ENCODE assay signal across 1 cellular context in the genomic region with DNA sequence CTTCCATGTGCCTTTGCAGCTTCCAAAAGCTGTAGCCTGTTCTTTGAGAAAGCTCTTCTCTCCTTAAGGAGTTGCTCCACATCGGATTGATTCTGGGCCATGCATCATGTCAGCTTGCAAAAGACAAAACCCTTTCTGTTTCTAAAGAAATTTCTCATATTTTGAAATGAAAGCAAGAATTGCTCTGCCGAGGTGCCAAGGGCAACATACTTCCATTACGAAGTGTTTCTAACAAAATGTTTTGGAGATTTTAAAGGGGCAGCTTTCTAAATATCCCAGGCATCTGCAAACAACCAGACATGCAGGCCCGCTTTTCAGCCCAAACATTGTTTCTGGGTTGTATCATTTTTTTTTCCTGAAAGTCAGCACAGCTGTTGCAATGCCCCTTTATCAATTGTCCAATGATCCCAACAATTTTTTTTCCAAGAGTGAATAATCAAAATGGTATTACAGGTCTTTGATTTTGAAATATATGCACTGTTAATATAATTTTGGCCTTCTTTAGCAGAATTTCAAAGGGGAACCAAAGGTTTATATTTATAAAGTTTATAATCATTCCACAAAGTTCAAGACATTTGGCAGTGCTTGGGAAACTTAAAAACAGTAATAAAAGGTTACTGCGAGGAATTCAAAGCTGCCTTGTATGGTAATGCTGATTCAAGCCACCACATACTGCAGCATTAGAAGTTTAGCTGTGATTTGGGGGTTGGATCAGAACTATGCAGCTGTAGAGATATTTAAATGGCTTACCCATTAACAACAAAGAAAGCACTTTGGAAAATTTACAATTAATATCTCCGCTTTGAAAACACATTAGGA.
TF ChIP-seq lines count a peak whose summit lies in the region.

No MANE protein-coding gene starts in this region.

TF ChIP-seq in WTC11, 78 proteins besides CTCF, POLR2A, EP300 and RAD21 (continued from another document):
- TF ChIP-seq, protein P1, sequence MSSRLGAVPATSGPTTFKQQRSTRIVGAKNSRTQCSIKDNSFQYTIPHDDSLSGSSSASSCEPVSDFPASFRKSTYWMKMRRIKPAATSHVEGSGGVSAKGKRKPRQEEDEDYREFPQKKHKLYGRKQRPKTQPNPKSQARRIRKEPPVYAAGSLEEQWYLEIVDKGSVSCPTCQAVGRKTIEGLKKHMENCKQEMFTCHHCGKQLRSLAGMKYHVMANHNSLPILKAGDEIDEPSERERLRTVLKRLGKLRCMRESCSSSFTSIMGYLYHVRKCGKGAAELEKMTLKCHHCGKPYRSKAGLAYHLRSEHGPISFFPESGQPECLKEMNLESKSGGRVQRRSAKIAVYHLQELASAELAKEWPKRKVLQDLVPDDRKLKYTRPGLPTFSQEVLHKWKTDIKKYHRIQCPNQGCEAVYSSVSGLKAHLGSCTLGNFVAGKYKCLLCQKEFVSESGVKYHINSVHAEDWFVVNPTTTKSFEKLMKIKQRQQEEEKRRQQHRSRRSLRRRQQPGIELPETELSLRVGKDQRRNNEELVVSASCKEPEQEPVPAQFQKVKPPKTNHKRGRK (CRISPR knock-in tag; IDR thresholded peaks at IDR 0.05; ENCODE audit: borderline replicate concordance): no peak
- no peak for TF ChIP-seq ZNF232 (CRISPR knock-in tag; IDR thresholded peaks at IDR 0.05)
- no peak for TF ChIP-seq CREB1 (CRISPR knock-in tag; IDR thresholded peaks at IDR 0.05)
- TF ChIP-seq, protein P2, sequence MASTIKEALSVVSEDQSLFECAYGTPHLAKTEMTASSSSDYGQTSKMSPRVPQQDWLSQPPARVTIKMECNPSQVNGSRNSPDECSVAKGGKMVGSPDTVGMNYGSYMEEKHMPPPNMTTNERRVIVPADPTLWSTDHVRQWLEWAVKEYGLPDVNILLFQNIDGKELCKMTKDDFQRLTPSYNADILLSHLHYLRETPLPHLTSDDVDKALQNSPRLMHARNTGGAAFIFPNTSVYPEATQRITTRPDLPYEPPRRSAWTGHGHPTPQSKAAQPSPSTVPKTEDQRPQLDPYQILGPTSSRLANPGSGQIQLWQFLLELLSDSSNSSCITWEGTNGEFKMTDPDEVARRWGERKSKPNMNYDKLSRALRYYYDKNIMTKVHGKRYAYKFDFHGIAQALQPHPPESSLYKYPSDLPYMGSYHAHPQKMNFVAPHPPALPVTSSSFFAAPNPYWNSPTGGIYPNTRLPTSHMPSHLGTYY (CRISPR knock-in tag; IDR thresholded peaks at IDR 0.05): no peak
- no peak for TF ChIP-seq ZNF396 (CRISPR knock-in tag; IDR thresholded peaks at IDR 0.05; ENCODE audit: borderline replicate concordance)
- TF ChIP-seq ZNF317 (CRISPR knock-in tag; IDR thresholded peaks at IDR 0.05; ENCODE audit: borderline replicate concordance, low read depth): no peak
